ENCODE assay signal across 21 cellular contexts in the genomic region with DNA sequence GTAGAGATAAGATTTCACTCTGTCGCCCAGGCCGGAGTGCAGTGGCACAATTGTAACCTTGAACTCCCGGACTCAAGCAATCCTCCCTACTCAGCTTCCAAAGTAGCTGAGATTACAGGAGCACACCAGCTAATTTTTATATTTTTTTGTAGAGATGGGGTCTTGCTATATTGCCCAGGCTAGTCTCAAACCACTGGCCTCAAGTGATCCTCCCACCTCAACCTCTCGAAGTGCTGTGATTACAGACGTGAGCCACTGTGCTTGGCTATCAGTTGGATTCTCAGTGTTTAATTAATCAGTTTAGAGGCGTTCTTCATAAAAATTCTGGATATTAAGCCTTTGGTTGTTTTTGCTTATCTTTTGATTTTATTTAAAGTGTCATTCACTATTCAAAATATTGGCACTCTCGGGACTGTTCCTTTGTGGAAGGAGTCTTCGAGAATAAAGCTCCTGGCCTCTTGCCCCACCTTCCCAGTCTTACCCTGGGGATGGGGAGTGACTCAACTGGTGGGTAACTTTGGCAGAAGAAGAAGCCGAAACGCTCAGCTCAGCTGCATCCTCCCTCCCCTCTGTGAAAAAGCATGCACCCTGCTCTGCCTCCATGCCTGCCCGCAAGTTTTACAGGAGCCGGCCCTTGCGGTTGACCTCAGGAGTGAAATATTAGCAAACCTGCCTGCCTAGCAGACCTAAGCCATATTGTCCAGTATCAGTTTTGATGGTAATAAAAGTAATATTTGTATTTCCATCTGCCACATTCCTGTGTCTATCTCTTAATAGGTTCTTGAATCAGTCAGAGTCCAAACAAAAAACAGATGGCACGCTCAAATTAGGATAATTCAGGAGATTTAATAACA. TPM values are rescaled to one million over a fixed set of nuclear protein-coding genes. Genes with fewer than 3 reads are reported as not detected.
DNase-seq lines count a peak whose midpoint lies in the region; ATAC-seq, FAIRE-seq and TF ChIP-seq lines count a peak whose summit lies in the region.
"Had no signal": no experiment of that assay in that cellular context is flagged by ENCODE, and none has a peak within 500 bp of the region (broad histone marks: within the 10 kb centered on the region; RNA-seq: fewer than 3 reads in every experiment).

No MANE protein-coding gene starts in this region.

- ATAC-seq in IMR-90 (ENCODE audit: low read depth) = no peak
- no peak for ATAC-seq in activated T-cell treated with anti-CD3 and anti-CD28 coated beads, Interleukin-2, amount 50 U/mL, for 4 hours
- ATAC-seq: natural killer cell treated with Interleukin-12 subunit alpha and Interleukin-12 subunit beta and Interleukin-15 and Interleukin-18, amount 100 ng/mL, for 72 hours had no signal

- H2AFZ ChIP-seq in IMR-90 (replicated peaks; ENCODE audit: low read length, poor library complexity) = peak overlapping the region; percentile 75

- peak overlapping the region; percentile 72 for H3K4ac ChIP-seq in IMR-90 (ENCODE audit: low read depth, low read length)

- no peak overlapping the region for H3K18ac ChIP-seq in IMR-90 (ENCODE audit: low read depth, low read length)

- no CpG with 5 or more reads among the region's 14 CpGs for WGBS in IMR-90 (ENCODE audit: extremely low coverage in 2 of 2, insufficient read length in 1 of 2), 2 experiments

- H3K9ac ChIP-seq in IMR-90 (ENCODE audit: low read depth, low read length) = no peak overlapping the region

- H3K27ac ChIP-seq in IMR-90 (ENCODE audit: insufficient read depth, low read length) = no peak overlapping the region; the same call in 1 of the 2 replicates
- H3K27ac ChIP-seq: dorsolateral prefrontal cortex, thyroid gland had no signal

- POLR2A ChIA-PET in IMR-90 (lab: Charles Lee; ENCODE audit: unreplicated experiment) = no interaction called here

- H3K4me1 Mint-ChIP-seq in activated T-cell treated with anti-CD3 and anti-CD28 coated beads, Interleukin-2, amount 50 U/mL, for 4 hours (ENCODE audit: low read depth) = peaks cover 10% of the 10 kb centered on the region

- 0 out of 2 replicates have a peak overlapping the region, but pooled peaks have one; percentile 48 for H4K91ac ChIP-seq in IMR-90 (ENCODE audit: insufficient read depth, low read depth, low read length)

- in situ Hi-C loops in IMR-90 (cut with MboI; ENCODE audit: low sequenced_read_pairs) = no loop called here

- no peak for TF ChIP-seq POLR2A in IMR-90 (IDR thresholded peaks at IDR 0.05; ENCODE audit: low read depth, low read length)

- H3K14ac ChIP-seq in IMR-90 (replicated peaks; ENCODE audit: low read depth, low read length) = peak overlapping the region; percentile 50

- H2AK9ac ChIP-seq in IMR-90 (replicated peaks; ENCODE audit: low read depth, low read length, poor library complexity) = peak overlapping the region; percentile 69

- H4K20me1 ChIP-seq in IMR-90 (ENCODE audit: insufficient read depth, low read length) = no peaks in the 10 kb centered on the region

- peak overlapping the region; percentile 23 for H2BK120ac ChIP-seq in IMR-90 (ENCODE audit: low read depth, low read length)

- no peak overlapping the region for H3K4me3 Mint-ChIP-seq in activated T-cell treated with anti-CD3 and anti-CD28 coated beads, Interleukin-2, amount 50 U/mL, for 4 hours
- H3K4me3 Mint-ChIP-seq: activated CD4-positive, alpha-beta memory T cell treated with anti-CD3 and anti-CD28 coated beads, Interleukin-2, amount 10 ng/mL, durations not matched to agents 7 days and 5 days; natural killer cell treated with Interleukin-12 subunit alpha and Interleukin-12 subunit beta and Interleukin-15 and Interleukin-18, amount 100 ng/mL, for 72 hours had no signal

- no peak overlapping the region for H3K4me3 ChIP-seq in IMR-90 (ENCODE audit: insufficient read depth, low read depth, low read length)
- H3K4me3 ChIP-seq: dorsolateral prefrontal cortex, SK-N-MC, thyroid gland had no signal

- no peaks in the 10 kb centered on the region for H3K27me3 ChIP-seq in IMR-90 (ENCODE audit: control insufficient read depth, insufficient read depth, low read length)
- H3K27me3 ChIP-seq: dorsolateral prefrontal cortex, thyroid gland had no signal

- H3K9me3 ChIP-seq in IMR-90 (ENCODE audit: control insufficient read depth, insufficient read depth, low read length) = peaks cover 3% of the 10 kb centered on the region; the same call in 1 of the 2 replicates
- H3K9me3 ChIP-seq: thyroid gland had no signal

- no peak for TF ChIP-seq CTCF in IMR-90 (conservative IDR thresholded peaks at IDR 0.05; ENCODE audit: low read depth, low read length)

- H2AK5ac ChIP-seq in IMR-90 (ENCODE audit: low read depth, low read length) = peak overlapping the region; percentile 72

- BruUV-seq in IMR-90 (replicated peaks; lab: Mats Ljungman, UMichigan) = no TSS peak

- intact Hi-C loops in IMR-90 (cut with micrococcal nuclease) = no loop called here

- DNase-seq in IMR-90 (no peak), RPMI7951 (ENCODE audit: low read depth) (peak; percentile 83), fibroblast of peridontal ligament (ENCODE audit: extremely low read depth) (peak; percentile 56), urothelium cell line (ENCODE audit: low spot score) (peak; percentile 77), DMS153 (lab: John Stamatoyannopoulos, UW) (no peak), pons (ENCODE audit: low spot score) (no peak)
- DNase-seq in activated T-cell treated with anti-CD3 and anti-CD28 coated beads, Interleukin-2, amount 50 U/mL, for 4 hours = no peak
- DNase-seq: activated CD4-positive, alpha-beta memory T cell treated with anti-CD3 and anti-CD28 coated beads, Interleukin-2, amount 10 ng/mL, durations not matched to agents 7 days and 5 days; activated T-cell treated with anti-CD3 and anti-CD28 coated beads for 4 hours; amniotic stem cell; caudate nucleus; dorsolateral prefrontal cortex; EL; glutamatergic neuron; NCI-H345; stimulated activated naive CD4-positive, alpha-beta T cell treated with Interleukin-2 at 50 U/mL for 16 hours; T-helper 9 cell; thyroid gland had no signal

- H2BK5ac ChIP-seq in IMR-90 (ENCODE audit: low read depth, low read length, poor library complexity, severe bottlenecking) = peak overlapping the region; percentile 23

- TF ChIP-seq RAD21 in IMR-90 (IDR thresholded peaks at IDR 0.05; ENCODE audit: low read length) = no peak

- H2BK15ac ChIP-seq in IMR-90 (ENCODE audit: low read depth, low read length) = peak overlapping the region; percentile 34; the same call in 1 of the 3 replicates

- peaks cover 2% of the 10 kb centered on the region for H3K27me3 Mint-ChIP-seq in activated T-cell treated with anti-CD3 and anti-CD28 coated beads, Interleukin-2, amount 50 U/mL, for 4 hours (ENCODE audit: low read depth)

- H3K9me1 ChIP-seq in IMR-90 (ENCODE audit: insufficient read depth, low read length) = peaks cover 2% of the 10 kb centered on the region; the same call in 1 of the 2 replicates

- dilution Hi-C loops in IMR-90 (cut with HindIII; ENCODE audit: low sequenced_read_pairs, unreplicated experiment) = no loop called here

- peak overlapping the region; percentile 39; the same call in 1 of the 2 replicates for H3K23ac ChIP-seq in IMR-90 (ENCODE audit: low read depth, low read length)

- H2BK20ac ChIP-seq in IMR-90 (ENCODE audit: low read depth, low read length) = peak overlapping the region; percentile 76; the same call in 1 of the 2 replicates

- CTCF ChIA-PET in IMR-90 (lab: Yijun Ruan, JAX) = no interaction called here

- no peaks in the 10 kb centered on the region for H3K9me3 Mint-ChIP-seq in activated T-cell treated with anti-CD3 and anti-CD28 coated beads, Interleukin-2, amount 50 U/mL, for 4 hours
- H3K9me3 Mint-ChIP-seq: activated CD4-positive, alpha-beta memory T cell treated with anti-CD3 and anti-CD28 coated beads, Interleukin-2, amount 10 ng/mL, durations not matched to agents 7 days and 5 days; natural killer cell treated with Interleukin-12 subunit alpha and Interleukin-12 subunit beta and Interleukin-15 and Interleukin-18, amount 100 ng/mL, for 72 hours had no signal

- H3K36me3 ChIP-seq in IMR-90 (ENCODE audit: control insufficient read depth, insufficient read depth, low read length) = no peaks in the 10 kb centered on the region
- H3K36me3 ChIP-seq: thyroid gland had no signal

- no peaks in the 10 kb centered on the region for H3K79me1 ChIP-seq in IMR-90 (ENCODE audit: low read depth in 1 of 2, low read length in 2 of 2)

- no peak for FAIRE-seq in urothelium cell line (lab: Jason Lieb, UNC)
- FAIRE-seq: GM18507 had no signal

- H3K36me3 Mint-ChIP-seq in activated T-cell treated with anti-CD3 and anti-CD28 coated beads, Interleukin-2, amount 50 U/mL, for 4 hours (ENCODE audit: insufficient read depth) = no peaks in the 10 kb centered on the region
- H3K36me3 Mint-ChIP-seq: natural killer cell treated with Interleukin-12 subunit alpha and Interleukin-12 subunit beta and Interleukin-15 and Interleukin-18, amount 100 ng/mL, for 72 hours had no signal

- H4K5ac ChIP-seq in IMR-90 (ENCODE audit: low read depth, low read length) = no peak overlapping the region

- peaks cover 4% of the 10 kb centered on the region; the same call in 1 of the 2 replicates for H3K4me1 ChIP-seq in IMR-90 (ENCODE audit: control insufficient read depth, insufficient read depth, low read length)
- H3K4me1 ChIP-seq: thyroid gland had no signal

- no peak overlapping the region for H3K56ac ChIP-seq in IMR-90 (ENCODE audit: extremely low read depth, insufficient read depth, low read length)

- peak overlapping the region; percentile 50 to 73; a peak in 1 of 4 replicates for H4K8ac ChIP-seq in IMR-90 (ENCODE audit: low read depth in 2 of 2, low read length in 2 of 2)

- no peak overlapping the region for H3K4me2 ChIP-seq in IMR-90 (ENCODE audit: low read depth, low read length)

TF ChIP-seq in IMR-90, 13 proteins besides CTCF, POLR2A, EP300 and RAD21:
- no peak for TF ChIP-seq RFX5 (IDR thresholded peaks at IDR 0.05; ENCODE audit: low read depth, low read length)
- TF ChIP-seq MXI1 (IDR thresholded peaks at IDR 0.05; ENCODE audit: borderline replicate concordance, low read depth, low read length) = no peak
- TF ChIP-seq MAZ (IDR thresholded peaks at IDR 0.05; ENCODE audit: borderline replicate concordance, low read depth, low read length) = no peak
- no peak for TF ChIP-seq NFE2L2 (IDR thresholded peaks at IDR 0.05; ENCODE audit: low read depth, low read length)

RNA-seq across cellular contexts. Expression of a gene that starts 11.3 kb away (rescaled TPM):
- 21.5 and 25.0 TPM in 2 replicates for total RNA-seq in IMR-90 (2012; rRNA removed)
- polyA plus RNA-seq in IMR-90 (2012; rRNA removed) = 53.7 and 66.7 TPM in 2 replicates
- polyA plus RNA-seq in IMR-90 (2012; cell fraction: cytosol; rRNA removed) = 46.3 and 63.2 TPM in 2 replicates
- polyA plus RNA-seq in IMR-90 (2012; cell fraction: nucleus; rRNA removed; ENCODE audit: low replicate concordance) = 204 and 236 TPM in 2 replicates
- 115 and 132 TPM in 2 replicates for total RNA-seq in RPMI7951 (2014; rRNA removed; shearing (Covaris generic))
- 1 to 10 TPM; 4.2 to 5.8 (median 4.7) TPM for total RNA-seq in activated T-cell treated with anti-CD3 and anti-CD28 coated beads, Interleukin-2, amount 50 U/mL, for 4 hours

Comparison
In these comparisons a context has a peak if more than half of its experiments do, and no peak if none do; other contexts are left out.
1. DNase-seq: peak in RPMI7951 (single experiment), fibroblast of peridontal ligament (single experiment) and urothelium cell line (single experiment); none in IMR-90 (single experiment), DMS153 (single experiment), activated T-cell treated with anti-CD3 and anti-CD28 coated beads, Interleukin-2, amount 50 U/mL, for 4 hours (single experiment) and pons (single experiment).